In the genomic region with DNA sequence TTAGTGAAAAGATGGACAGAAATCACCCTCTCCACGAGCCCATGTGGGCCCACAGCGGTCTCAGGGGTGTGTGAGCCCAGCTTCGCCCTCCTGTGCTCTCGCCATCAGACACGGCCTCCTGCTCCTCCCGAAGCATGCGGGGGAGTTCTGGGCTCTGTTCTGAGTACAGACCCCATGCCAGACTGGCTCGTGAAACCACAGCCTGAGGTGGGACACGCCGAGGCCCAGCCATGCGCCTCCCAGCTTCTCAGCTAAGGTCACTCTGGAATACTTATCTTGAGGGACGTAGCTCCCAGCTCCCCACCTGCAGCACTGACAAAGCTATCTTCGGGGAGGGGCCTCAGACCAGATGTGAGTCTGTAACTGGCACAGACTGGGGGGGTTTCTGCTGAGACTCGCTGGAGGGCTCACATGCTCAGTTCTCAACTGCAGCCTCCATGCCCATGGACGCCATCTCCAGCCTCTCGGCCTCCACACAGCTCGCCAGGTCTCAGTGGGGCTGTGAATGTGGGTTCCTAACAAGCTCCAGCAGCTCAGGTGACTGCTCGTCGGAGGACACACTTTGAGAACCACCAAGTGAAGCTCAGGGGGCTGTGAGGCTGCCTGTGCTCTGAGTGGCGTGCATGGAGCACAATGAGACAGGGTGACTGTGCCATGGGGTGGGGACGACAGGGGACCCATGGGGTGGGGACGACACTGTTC, we compare ENCODE assay signal across 1 cellular context.
TF ChIP-seq lines count a peak whose summit lies in the region.

No MANE protein-coding gene starts in this region.

TF ChIP-seq in SK-N-SH, 30 proteins besides CTCF, POLR2A, EP300 and RAD21:
- TF ChIP-seq TAF1 (IDR thresholded peaks at IDR 0.05; ENCODE audit: borderline replicate concordance, low read depth, low read length) (no peak), NRF1 (IDR thresholded peaks at IDR 0.05; ENCODE audit: low read depth, low read length) (no peak), RCOR1 (IDR thresholded peaks at IDR 0.05; ENCODE audit: low read length) (no peak), SIN3A (IDR thresholded peaks at IDR 0.05; ENCODE audit: borderline replicate concordance, low read depth, low read length) (no peak), FOSL2 (IDR thresholded peaks at IDR 0.05; ENCODE audit: borderline replicate concordance, low read depth) (no peak), RFX5 (IDR thresholded peaks at IDR 0.05; ENCODE audit: low read length) (no peak), NFIC (IDR thresholded peaks at IDR 0.05; ENCODE audit: borderline replicate concordance) (no peak), CHD2 (IDR thresholded peaks at IDR 0.05; ENCODE audit: low read length, partially characterized antibody) (no peak), MXI1 (IDR thresholded peaks at IDR 0.05; ENCODE audit: low read depth, low read length) (no peak), RXRA (IDR thresholded peaks at IDR 0.05; ENCODE audit: borderline replicate concordance, low read depth) (no peak), MEF2A (IDR thresholded peaks at IDR 0.05; ENCODE audit: borderline replicate concordance, low read depth) (no peak)
- TF ChIP-seq, protein P1, sequence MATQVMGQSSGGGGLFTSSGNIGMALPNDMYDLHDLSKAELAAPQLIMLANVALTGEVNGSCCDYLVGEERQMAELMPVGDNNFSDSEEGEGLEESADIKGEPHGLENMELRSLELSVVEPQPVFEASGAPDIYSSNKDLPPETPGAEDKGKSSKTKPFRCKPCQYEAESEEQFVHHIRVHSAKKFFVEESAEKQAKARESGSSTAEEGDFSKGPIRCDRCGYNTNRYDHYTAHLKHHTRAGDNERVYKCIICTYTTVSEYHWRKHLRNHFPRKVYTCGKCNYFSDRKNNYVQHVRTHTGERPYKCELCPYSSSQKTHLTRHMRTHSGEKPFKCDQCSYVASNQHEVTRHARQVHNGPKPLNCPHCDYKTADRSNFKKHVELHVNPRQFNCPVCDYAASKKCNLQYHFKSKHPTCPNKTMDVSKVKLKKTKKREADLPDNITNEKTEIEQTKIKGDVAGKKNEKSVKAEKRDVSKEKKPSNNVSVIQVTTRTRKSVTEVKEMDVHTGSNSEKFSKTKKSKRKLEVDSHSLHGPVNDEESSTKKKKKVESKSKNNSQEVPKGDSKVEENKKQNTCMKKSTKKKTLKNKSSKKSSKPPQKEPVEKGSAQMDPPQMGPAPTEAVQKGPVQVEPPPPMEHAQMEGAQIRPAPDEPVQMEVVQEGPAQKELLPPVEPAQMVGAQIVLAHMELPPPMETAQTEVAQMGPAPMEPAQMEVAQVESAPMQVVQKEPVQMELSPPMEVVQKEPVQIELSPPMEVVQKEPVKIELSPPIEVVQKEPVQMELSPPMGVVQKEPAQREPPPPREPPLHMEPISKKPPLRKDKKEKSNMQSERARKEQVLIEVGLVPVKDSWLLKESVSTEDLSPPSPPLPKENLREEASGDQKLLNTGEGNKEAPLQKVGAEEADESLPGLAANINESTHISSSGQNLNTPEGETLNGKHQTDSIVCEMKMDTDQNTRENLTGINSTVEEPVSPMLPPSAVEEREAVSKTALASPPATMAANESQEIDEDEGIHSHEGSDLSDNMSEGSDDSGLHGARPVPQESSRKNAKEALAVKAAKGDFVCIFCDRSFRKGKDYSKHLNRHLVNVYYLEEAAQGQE (IDR thresholded peaks at IDR 0.05; ENCODE audit: low read depth, low read length) = no peak
- TF ChIP-seq, protein P2, sequence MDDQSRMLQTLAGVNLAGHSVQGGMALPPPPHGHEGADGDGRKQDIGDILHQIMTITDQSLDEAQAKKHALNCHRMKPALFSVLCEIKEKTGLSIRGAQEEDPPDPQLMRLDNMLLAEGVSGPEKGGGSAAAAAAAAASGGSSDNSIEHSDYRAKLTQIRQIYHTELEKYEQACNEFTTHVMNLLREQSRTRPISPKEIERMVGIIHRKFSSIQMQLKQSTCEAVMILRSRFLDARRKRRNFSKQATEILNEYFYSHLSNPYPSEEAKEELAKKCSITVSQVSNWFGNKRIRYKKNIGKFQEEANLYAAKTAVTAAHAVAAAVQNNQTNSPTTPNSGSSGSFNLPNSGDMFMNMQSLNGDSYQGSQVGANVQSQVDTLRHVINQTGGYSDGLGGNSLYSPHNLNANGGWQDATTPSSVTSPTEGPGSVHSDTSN (IDR thresholded peaks at IDR 0.05) = no peak
- TF ChIP-seq, protein P3, sequence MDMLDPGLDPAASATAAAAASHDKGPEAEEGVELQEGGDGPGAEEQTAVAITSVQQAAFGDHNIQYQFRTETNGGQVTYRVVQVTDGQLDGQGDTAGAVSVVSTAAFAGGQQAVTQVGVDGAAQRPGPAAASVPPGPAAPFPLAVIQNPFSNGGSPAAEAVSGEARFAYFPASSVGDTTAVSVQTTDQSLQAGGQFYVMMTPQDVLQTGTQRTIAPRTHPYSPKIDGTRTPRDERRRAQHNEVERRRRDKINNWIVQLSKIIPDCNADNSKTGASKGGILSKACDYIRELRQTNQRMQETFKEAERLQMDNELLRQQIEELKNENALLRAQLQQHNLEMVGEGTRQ (IDR thresholded peaks at IDR 0.05; ENCODE audit: borderline replicate concordance, low read depth, low read length) = no peak
